Comparison of ENCODE assay signal across 8 cellular contexts in genomic region chr19:51338563-51339312, GRCh38. TPM values are rescaled to one million over a fixed set of nuclear protein-coding genes. Genes with fewer than 3 reads are reported as not detected.
A peak's percentile ranks its signal among the peaks of the same experiment; 100 is the strongest.
DNase-seq lines count a peak whose midpoint lies in the region; ATAC-seq and TF ChIP-seq lines count a peak whose summit lies in the region.

No MANE protein-coding gene starts in this region.

- DNase-seq in AG04449 (ENCODE audit: low read depth, low spot score) (no peak), NOMO-1 (lab: John Stamatoyannopoulos, UW; ENCODE audit: unreplicated experiment in 2 of 2) (peak; percentile 61 to 84), endothelial cell (ENCODE audit: low spot score) (peak; percentile 92), mesothelial cell of epicardium (ENCODE audit: low spot score in 2 of 2, unreplicated experiment in 2 of 2) (peak; percentile 84 to 90)
- DNase-seq in activated CD8-positive, alpha-beta memory T cell treated with anti-CD3 and anti-CD28 coated beads, Interleukin-2, amount 50 U/mL, for 1 hour (ENCODE audit: extremely low read depth), result peak; percentile 54
- peak; percentile 65 for DNase-seq in stimulated activated CD8-positive, alpha-beta memory T cell treated with anti-CD3 and anti-CD28 coated beads, Interleukin-15, amount 100 ng/mL, for 24 hours (ENCODE audit: low read depth)

- H3K4me1 Mint-ChIP-seq in endothelial cell (ENCODE audit: unreplicated experiment) (peaks cover 28% of the 10 kb centered on the region), mesothelial cell of epicardium (peaks cover 25% of the 10 kb centered on the region)

- H3K27me3 Mint-ChIP-seq in endothelial cell (ENCODE audit: unreplicated experiment) (peaks cover 17% of the 10 kb centered on the region), mesothelial cell of epicardium (ENCODE audit: low read depth) (peaks cover 15% of the 10 kb centered on the region)

- H3K27ac Mint-ChIP-seq in endothelial cell (ENCODE audit: unreplicated experiment) (peak overlapping the region; percentile 92), mesothelial cell of epicardium (peak overlapping the region; percentile 93)

- ATAC-seq in GM18520 (IDR thresholded peaks at IDR 0.05; ENCODE audit: unreplicated experiment), result peak; percentile 37
- peak; percentile 61 for ATAC-seq in HG03135 (IDR thresholded peaks at IDR 0.05; ENCODE audit: unreplicated experiment)

- peak overlapping the region; percentile 74 for H3K4me3 ChIP-seq in AG04449 (ENCODE audit: low read depth, low read length)

- no peaks in the 10 kb centered on the region for H3K9me3 Mint-ChIP-seq in endothelial cell (ENCODE audit: unreplicated experiment)
- H3K9me3 Mint-ChIP-seq in mesothelial cell of epicardium, result no peaks in the 10 kb centered on the region

- peak; percentile 93 for TF ChIP-seq CTCF in AG04449 (IDR thresholded peaks at IDR 0.05; ENCODE audit: insufficient read depth, low read length, missing control alignments)
- peak; percentile 87 for TF ChIP-seq CTCF in endothelial cell (IDR thresholded peaks at IDR 0.05; ENCODE audit: unreplicated experiment)
- TF ChIP-seq CTCF in mesothelial cell of epicardium (IDR thresholded peaks at IDR 0.05; ENCODE audit: unreplicated experiment), result peak; percentile 94

- H3K4me3 Mint-ChIP-seq in endothelial cell (ENCODE audit: unreplicated experiment) (peak overlapping the region; percentile 97), mesothelial cell of epicardium (peak overlapping the region; percentile 91)

- H3K36me3 Mint-ChIP-seq in endothelial cell (ENCODE audit: low read depth, unreplicated experiment), result peaks cover 17% of the 10 kb centered on the region
- peaks cover 2% of the 10 kb centered on the region for H3K36me3 Mint-ChIP-seq in mesothelial cell of epicardium

- POLR2A ChIA-PET in AG04449 (lab: Yijun Ruan, JAX), result interaction anchor here (1.0 to 2.1 kb wide), 2 partner anchors 27 to 29 kb away, joined by 7 to 14 read pairs; partner anchors contain the start of gene ETFB

- CTCF ChIA-PET in AG04449 (lab: Yijun Ruan, JAX), result interaction anchor here (0.6 to 2.0 kb wide), 22 partner anchors 11 to 323 kb away, joined by 3 to 18 read pairs (median 4); partner anchors contain the start of gene ETFB

RNA-seq across cellular contexts. Expression of gene VSIG10L, which starts 3.2 kb away (rescaled TPM):
- total RNA-seq in endothelial cell (ENCODE audit: unreplicated experiment) (5.9 TPM), mesothelial cell of epicardium (8.1 to 8.9 TPM (median 8.6 TPM) in 3 replicates)

RNA-seq across cellular contexts. Expression of gene IGLON5, which starts 27.3 kb away (rescaled TPM):
- 114 TPM for total RNA-seq in endothelial cell (ENCODE audit: unreplicated experiment)
- 24.9 to 25.9 TPM (median 25.1 TPM) in 3 replicates for total RNA-seq in mesothelial cell of epicardium

RNA-seq across cellular contexts. Expression of gene ETFB, which starts 27.4 kb away (rescaled TPM):
- total RNA-seq in endothelial cell (ENCODE audit: unreplicated experiment) (55.1 TPM), mesothelial cell of epicardium (59.5 to 60.1 TPM (median 60.0 TPM) in 3 replicates)

RNA-seq across cellular contexts. Expression of gene CLDND2, which starts 30.1 kb away (rescaled TPM):
- total RNA-seq in endothelial cell (ENCODE audit: unreplicated experiment) (not detected), mesothelial cell of epicardium (0.54 to 0.56 TPM in 2 of 3 replicates, not detected in the other)

RNA-seq across cellular contexts. Expression of gene NKG7, which starts 33.7 kb away (rescaled TPM):
- not detected for total RNA-seq in endothelial cell (ENCODE audit: unreplicated experiment)
- not detected in 3 replicates for total RNA-seq in mesothelial cell of epicardium
